ENCODE assay signal across 8 cellular contexts in the genomic region with DNA sequence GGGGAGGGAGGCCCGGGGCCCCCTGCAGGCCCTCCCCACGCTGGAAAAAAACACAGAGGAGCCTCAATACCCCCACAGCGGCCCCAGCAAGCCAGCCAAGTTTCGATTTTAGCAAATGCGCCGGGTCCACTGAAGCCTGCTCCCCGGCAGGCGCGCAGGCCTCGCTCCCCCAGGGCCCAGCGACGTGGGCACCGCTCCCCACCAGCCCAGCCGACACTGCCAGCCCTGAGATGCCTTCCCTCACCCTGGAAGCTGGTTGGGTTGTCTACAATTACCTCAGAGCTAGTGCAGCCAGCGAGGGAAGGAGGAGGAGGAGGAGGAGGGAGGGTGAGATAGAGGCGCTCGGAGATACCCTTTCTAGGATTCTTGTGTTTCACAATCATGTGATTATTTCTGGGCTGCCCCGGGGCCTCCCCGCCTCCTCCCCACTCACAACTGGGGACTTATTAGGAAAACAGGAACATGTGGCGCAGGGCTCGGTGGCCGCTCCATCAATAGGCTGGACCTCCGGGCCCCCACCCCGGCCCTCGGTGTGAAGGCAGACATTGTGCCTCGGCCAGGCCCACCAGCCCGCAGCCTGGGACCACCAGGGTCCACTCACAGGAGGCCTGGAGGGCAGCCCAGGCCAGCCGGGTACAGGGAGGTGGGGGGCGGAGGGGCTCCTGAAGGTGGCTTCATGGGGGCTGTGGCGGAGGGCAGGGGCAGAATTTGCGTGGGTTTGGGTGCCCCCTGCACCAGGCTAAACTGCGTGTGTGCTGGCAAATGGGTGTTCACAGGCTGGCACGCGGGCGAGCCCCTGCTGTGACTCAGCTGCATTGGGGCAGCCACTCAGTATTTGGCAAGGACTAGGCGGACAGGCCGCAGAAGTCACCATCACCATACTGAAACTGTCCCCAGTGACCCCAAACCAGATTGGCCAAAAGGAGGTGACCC.
DNase-seq lines count a peak whose midpoint lies in the region; ATAC-seq, FAIRE-seq and TF ChIP-seq lines count a peak whose summit lies in the region.

No MANE protein-coding gene starts in this region.

- no peaks in the 10 kb centered on the region for H3K27me3 ChIP-seq in A673 (replicated peaks; ENCODE audit: insufficient read depth, low read depth, low read length, poor library complexity)
- no peaks in the 10 kb centered on the region for H3K27me3 ChIP-seq in OCI-LY3 (ENCODE audit: low read depth, low read length)
- no peaks in the 10 kb centered on the region for H3K27me3 ChIP-seq in heart left ventricle
- no peaks in the 10 kb centered on the region for H3K27me3 ChIP-seq in small intestine (ENCODE audit: control insufficient read depth in 2 of 2, insufficient read depth in 2 of 2, low read length in 2 of 2)

- peak; percentile 34 for ATAC-seq in GM19455 (IDR thresholded peaks at IDR 0.05; ENCODE audit: unreplicated experiment)
- peak; percentile 53 to 81 (median 72) for ATAC-seq in heart left ventricle

- no peak for TF ChIP-seq CTCF in A673 (conservative IDR thresholded peaks at IDR 0.05; ENCODE audit: low read depth, low read length)
- no peak for TF ChIP-seq CTCF in OCI-LY3 (IDR thresholded peaks at IDR 0.05; ENCODE audit: low read depth, low read length)
- TF ChIP-seq CTCF in heart left ventricle (IDR thresholded peaks at IDR 0.05), result no peak

- H3K27ac ChIP-seq in A673 (ENCODE audit: low read depth, low read length, poor library complexity, severe bottlenecking) (peak overlapping the region; percentile 83), OCI-LY3 (ENCODE audit: low read length) (peak overlapping the region; percentile 96), heart left ventricle (peak overlapping the region; percentile 7 to 91 (median 82)), small intestine (ENCODE audit: low read depth in 1 of 2, low read length in 1 of 2) (peak overlapping the region; percentile 65 to 76)

- POLR2A ChIA-PET in A673 (lab: Charles Lee; ENCODE audit: low non-redundant PET), result no interaction called here

- intact Hi-C loops in A673 (cut with micrococcal nuclease; ENCODE audit: unreplicated experiment) (no loop called here), heart left ventricle (cut with DNase I) (loop anchor here in 6 of 10 donors (5.0 to 10.0 kb wide), 6 partner anchors 35 to 307 kb away; partner anchors contain the start of gene NCOR2 (in 3 of the 6))

- H2AFZ ChIP-seq in OCI-LY3 (ENCODE audit: low read depth, low read length), result no peak overlapping the region

- H3K4me1 ChIP-seq in A673 (ENCODE audit: insufficient read depth, low read length, poor library complexity, severe bottlenecking) (peaks cover 59% of the 10 kb centered on the region), OCI-LY3 (ENCODE audit: low read length) (peaks cover 58% of the 10 kb centered on the region), heart left ventricle (peaks cover 16 to 63% (median 59%) of the 10 kb centered on the region in 12 donors), small intestine (ENCODE audit: control insufficient read depth in 2 of 2, insufficient read depth in 1 of 2, low read depth in 1 of 2, low read length in 1 of 2) (peaks cover 0 to 5% of the 10 kb centered on the region in 2 donors)

- CTCF ChIA-PET in A673 (lab: Charles Lee), result interaction anchor here (0.8 kb wide), 1 partner anchor 9 kb away, joined by 3 read pairs; no protein-coding TSS in a partner anchor

- peaks cover 25% of the 10 kb centered on the region for H4K20me1 ChIP-seq in OCI-LY3 (ENCODE audit: insufficient read depth, low read length)

- H3K79me2 ChIP-seq in OCI-LY3 (ENCODE audit: low read length), result peaks cover 39% of the 10 kb centered on the region

- peak overlapping the region; percentile 96 for H3K4me2 ChIP-seq in OCI-LY3 (ENCODE audit: low read length)

- no peak for TF ChIP-seq POLR2A in heart left ventricle (IDR thresholded peaks at IDR 0.05)

- BruUV-seq in A673 (replicated peaks; lab: Mats Ljungman, UMichigan), result no TSS peak

- 15 to 34% (median 21%) methylated on average over 15 to 37 of the region's 37 CpGs for WGBS in heart left ventricle, 4 donors
- WGBS in small intestine, 3 donors, result 48 to 87% (median 67%) methylated on average over 34 to 37 of the region's 37 CpGs

- DNase-seq in A673 (ENCODE audit: low spot score) (peak; percentile 89), heart left ventricle (peak; percentile 77 to 88 (median 87)), small intestine (peak; percentile 18), NK-92 (lab: John Stamatoyannopoulos, UW; ENCODE audit: unreplicated experiment) (no peak), LoVo (ENCODE audit: low spot score) (no peak)
- peak; percentile 20 for DNase-seq in activated gamma-delta T cell treated with anti-CD3 and anti-CD28 coated beads, Interleukin-2, amount 50 U/mL, for 16 hours (ENCODE audit: low read depth)

- peak overlapping the region; percentile 81 for H3K9ac ChIP-seq in OCI-LY3 (ENCODE audit: low read length)

- H3K4me3 ChIP-seq in A673 (ENCODE audit: low read depth, low read length, poor library complexity, severe bottlenecking) (peak overlapping the region; percentile 26), OCI-LY3 (ENCODE audit: low read length) (peak overlapping the region; percentile 86), heart left ventricle (peak overlapping the region in 10 of 12 donors; percentile 22 to 54 (median 32)), small intestine (ENCODE audit: low read depth in 1 of 2, low read length in 2 of 2) (peak overlapping the region in 1 of 2 donors; percentile 39)

- H3K36me3 ChIP-seq in A673 (ENCODE audit: insufficient read depth, low read length, poor library complexity, severe bottlenecking) (peaks cover 32% of the 10 kb centered on the region), OCI-LY3 (replicated peaks; ENCODE audit: low read depth, low read length) (peaks cover 34% of the 10 kb centered on the region), heart left ventricle (peaks cover 0 to 59% (median 28%) of the 10 kb centered on the region in 9 donors), small intestine (ENCODE audit: control insufficient read depth in 2 of 2, insufficient read depth in 2 of 2, low read length in 2 of 2) (no peaks in the 10 kb centered on the region)

- no peak for FAIRE-seq in small intestine (lab: Jason Lieb, UNC)

- no peaks in the 10 kb centered on the region for H3K9me3 ChIP-seq in A673 (ENCODE audit: low read depth, low read length, poor library complexity, severe bottlenecking)
- H3K9me3 ChIP-seq in OCI-LY3 (ENCODE audit: insufficient read depth, low read length), result no peaks in the 10 kb centered on the region
- H3K9me3 ChIP-seq in heart left ventricle, result no peaks in the 10 kb centered on the region
- H3K9me3 ChIP-seq in small intestine (ENCODE audit: control insufficient read depth, low read depth), result no peaks in the 10 kb centered on the region

Comparison
In these comparisons a context has a peak if more than half of its experiments do, and no peak if none do; other contexts are left out.
1. DNase-seq: peak in A673 (single experiment), activated gamma-delta T cell treated with anti-CD3 and anti-CD28 coated beads, Interleukin-2, amount 50 U/mL, for 16 hours (single experiment), heart left ventricle (5 of 5) and small intestine (single experiment); none in NK-92 (single experiment) and LoVo (single experiment).
2. Peak in every context shown above with its lines, with median percentiles within 50 percentile points of each other: H3K27ac ChIP-seq.